In the genomic region with DNA sequence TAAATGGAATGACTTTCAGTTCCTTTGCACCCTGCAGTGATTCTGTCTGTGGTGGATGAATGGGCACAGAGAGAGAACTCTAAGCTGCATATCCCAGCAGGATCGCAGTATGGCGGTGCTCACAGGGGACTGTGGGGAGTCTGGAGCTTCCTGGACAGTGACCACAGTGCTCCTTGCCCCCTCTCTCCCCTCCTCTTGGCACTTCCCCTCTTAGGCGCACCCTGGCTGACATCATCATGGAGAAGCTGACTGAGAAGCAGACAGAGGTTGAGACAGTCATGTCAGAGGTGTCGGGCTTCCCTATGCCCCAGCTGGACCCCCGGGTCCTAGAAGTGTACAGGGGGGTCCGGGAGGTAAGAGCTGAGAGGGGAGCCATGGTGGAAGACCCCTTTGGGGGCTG, we compare ENCODE assay signal across 20 cellular contexts.
"Had no signal": no experiment of that assay in that cellular context is flagged by ENCODE, and none has a peak within 500 bp of the region (broad histone marks: within the 10 kb centered on the region; RNA-seq: fewer than 3 reads in every experiment).

No MANE protein-coding gene starts in this region.

- H3K27me3 ChIP-seq: pancreas, thyroid gland, uterus had no signal

- H3K4me3 Mint-ChIP-seq: activated B cell treated with CpG ODN at 0.5 μM for 24 hours; activated CD4-positive, alpha-beta T cell treated with anti-CD3 and anti-CD28 coated beads, Interleukin-2, amount 10 ng/mL, durations not matched to agents 24 days and 14 days; activated naive CD4-positive, alpha-beta T cell treated with anti-CD3 and anti-CD28 coated beads, Interleukin-2, amount 50 U/mL, for 24 hours; brain; neural crest cell had no signal

- H3K27ac ChIP-seq: pancreas, thyroid gland, uterus had no signal

- ATAC-seq: left ventricle myocardium superior, pancreas had no signal

- H3K9me3 ChIP-seq: pancreas, thyroid gland, uterus had no signal

- H3K4me3 ChIP-seq: pancreas, thyroid gland, uterus had no signal

- H3K27me3 Mint-ChIP-seq: activated B cell treated with CpG ODN at 0.5 μM for 24 hours; activated CD4-positive, alpha-beta T cell treated with anti-CD3 and anti-CD28 coated beads, Interleukin-2, amount 10 ng/mL, durations not matched to agents 24 days and 14 days; activated naive CD4-positive, alpha-beta T cell treated with anti-CD3 and anti-CD28 coated beads, Interleukin-2, amount 50 U/mL, for 24 hours; brain had no signal

- FAIRE-seq: pancreas had no signal

- H3K9me3 Mint-ChIP-seq: activated B cell treated with CpG ODN at 0.5 μM for 24 hours; activated CD4-positive, alpha-beta T cell treated with anti-CD3 and anti-CD28 coated beads, Interleukin-2, amount 10 ng/mL, durations not matched to agents 24 days and 14 days; activated naive CD4-positive, alpha-beta T cell treated with anti-CD3 and anti-CD28 coated beads, Interleukin-2, amount 50 U/mL, for 24 hours; brain; neural crest cell had no signal

- DNase-seq: activated B cell treated with CpG ODN at 0.5 μM for 24 hours; activated CD4-positive, alpha-beta T cell treated with anti-CD3 and anti-CD28 coated beads, Interleukin-2, amount 10 ng/mL, durations not matched to agents 24 days and 14 days; activated effector memory CD4-positive, alpha-beta T cell treated with Interleukin-2 at 50 U/mL for 16 hours; activated T-cell treated with anti-CD3 and anti-CD28 coated beads, Interleukin-2, amount 50 U/mL, for 1 hour; central memory CD4-positive, alpha-beta T cell; cortex of kidney; effector CD4-positive, alpha-beta T cell; foreskin fibroblast; hippocampal formation; left ventricle myocardium superior; mesenchymal stem cell; pancreas; stimulated activated CD4-positive, alpha-beta T cell treated with anti-CD3 and anti-CD28 coated beads, Interleukin-12 subunit alpha, Interleukin-12 subunit beta, amount 100 ng/mL, for 4 hours; stimulated activated CD4-positive, alpha-beta T cell treated with anti-CD3 and anti-CD28 coated beads, Interleukin-2, amount 100 ng/mL, for 24 hours; SW 1271; thyroid gland; uterus had no signal

- H3K27ac Mint-ChIP-seq: activated B cell treated with CpG ODN at 0.5 μM for 24 hours; activated CD4-positive, alpha-beta T cell treated with anti-CD3 and anti-CD28 coated beads, Interleukin-2, amount 10 ng/mL, durations not matched to agents 24 days and 14 days; activated naive CD4-positive, alpha-beta T cell treated with anti-CD3 and anti-CD28 coated beads, Interleukin-2, amount 50 U/mL, for 24 hours; brain had no signal

- H3K4me1 ChIP-seq: pancreas, thyroid gland, uterus had no signal

- H3K36me3 ChIP-seq: uterus had no signal
